In the genomic region with DNA sequence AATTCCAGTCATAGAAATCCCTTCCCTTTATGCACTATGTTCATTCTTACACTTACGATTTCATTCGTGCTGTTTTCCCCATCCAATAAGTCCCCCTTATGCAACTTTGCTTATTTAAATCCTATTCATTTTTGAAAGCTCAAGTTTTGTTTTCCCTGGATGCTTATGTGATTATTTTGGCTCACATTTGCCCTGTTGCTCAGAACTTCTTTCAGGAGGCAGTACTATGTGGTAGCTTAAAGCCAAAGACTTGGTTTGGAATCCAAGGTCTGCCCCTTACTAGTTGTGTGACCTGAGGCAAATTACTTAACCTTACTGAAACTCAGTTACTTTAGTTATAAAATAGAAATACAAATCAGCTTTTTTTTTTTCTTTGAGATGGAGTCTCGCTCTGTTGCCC, we compare ENCODE assay signal across 18 cellular contexts. TPM values are rescaled to one million over a fixed set of nuclear protein-coding genes. Genes with fewer than 3 reads are reported as not detected.
DNase-seq lines count a peak whose midpoint lies in the region; ATAC-seq and TF ChIP-seq lines count a peak whose summit lies in the region.
"Had no signal": no experiment of that assay in that cellular context is flagged by ENCODE, and none has a peak within 500 bp of the region (broad histone marks: within the 10 kb centered on the region; RNA-seq: fewer than 3 reads in every experiment).

No MANE protein-coding gene starts in this region.

- TF ChIP-seq POLR2A in Peyer's patch (IDR thresholded peaks at IDR 0.05): no peak

- H3K9me3 Mint-ChIP-seq in osteocyte (ENCODE audit: unreplicated experiment): peaks cover 8% of the 10 kb centered on the region

- H3K27me3 Mint-ChIP-seq in osteocyte (ENCODE audit: unreplicated experiment): no peaks in the 10 kb centered on the region
- H3K27me3 Mint-ChIP-seq: IgD-negative memory B cell had no signal

- no peaks in the 10 kb centered on the region for H3K4me1 ChIP-seq in aorta (ENCODE audit: control insufficient read depth in 1 of 2, insufficient read depth in 2 of 2, low read length in 2 of 2)
- no peaks in the 10 kb centered on the region for H3K4me1 ChIP-seq in Peyer's patch
- H3K4me1 ChIP-seq in mucosa of descending colon (ENCODE audit: low read depth): no peaks in the 10 kb centered on the region

- WGBS in aorta, 2 donors: 14 to 20% methylated on average over 3 of the region's 3 CpGs

- H3K27ac ChIP-seq in aorta (ENCODE audit: low read depth in 1 of 2, low read length in 2 of 2): no peak overlapping the region
- no peak overlapping the region for H3K27ac ChIP-seq in Peyer's patch
- H3K27ac ChIP-seq: C4-2B, PC-9 had no signal

- ATAC-seq in aorta (ENCODE audit: low FRiP score): peak; percentile 36
- no peak for ATAC-seq in mucosa of descending colon

- peaks cover 2% of the 10 kb centered on the region for H3K9me3 ChIP-seq in aorta (ENCODE audit: control insufficient read depth, low read length)
- H3K9me3 ChIP-seq in Peyer's patch: no peaks in the 10 kb centered on the region
- no peaks in the 10 kb centered on the region for H3K9me3 ChIP-seq in mucosa of descending colon

- TF ChIP-seq CTCF in astrocyte of the cerebellum (IDR thresholded peaks at IDR 0.05; ENCODE audit: low read depth, low read length, missing control alignments): no peak
- TF ChIP-seq CTCF in osteocyte (IDR thresholded peaks at IDR 0.05): no peak
- TF ChIP-seq CTCF in Peyer's patch (IDR thresholded peaks at IDR 0.05): no peak
- TF ChIP-seq CTCF in mucosa of descending colon (IDR thresholded peaks at IDR 0.05): no peak

- DNase-seq in astrocyte of the cerebellum (ENCODE audit: low read depth) (peak; percentile 24), dedifferentiated amniotic fluid mesenchymal stem cell (ENCODE audit: extremely low spot score) (peak; percentile 51), osteocyte (ENCODE audit: extremely low spot score, unreplicated experiment) (no peak), aorta (no peak), Peyer's patch (no peak), mucosa of descending colon (no peak), NCI-H774 (lab: John Stamatoyannopoulos, UW) (no peak)
- DNase-seq: ACHN, AML-193, DMS79, Karpas-422, NCI-H1417 treated with DMSO at 0.1 percent for 48 hours, NCI-H187 treated with DMSO at 0.1 percent for 48 hours, NCI-H2227 treated with DMSO at 0.1 percent for 48 hours, NCI-H510A treated with DMSO at 0.1 percent for 48 hours, PC-9 had no signal

- peaks cover 3% of the 10 kb centered on the region for H3K36me3 Mint-ChIP-seq in osteocyte (ENCODE audit: unreplicated experiment)

- peak overlapping the region; percentile 60 for H3K27ac Mint-ChIP-seq in osteocyte (ENCODE audit: unreplicated experiment)
- H3K27ac Mint-ChIP-seq: IgD-negative memory B cell had no signal

- H3K4me1 Mint-ChIP-seq in osteocyte (ENCODE audit: unreplicated experiment): peaks cover 6% of the 10 kb centered on the region

- H3K4me3 ChIP-seq in astrocyte of the cerebellum (ENCODE audit: low read depth, low read length): no peak overlapping the region
- H3K4me3 ChIP-seq in aorta (ENCODE audit: low read length in 2 of 2): no peak overlapping the region
- no peak overlapping the region for H3K4me3 ChIP-seq in Peyer's patch
- H3K4me3 ChIP-seq in mucosa of descending colon: no peak overlapping the region
- H3K4me3 ChIP-seq: PC-9 had no signal

- H3K4me3 Mint-ChIP-seq in osteocyte (ENCODE audit: unreplicated experiment): no peak overlapping the region
- H3K4me3 Mint-ChIP-seq: IgD-negative memory B cell had no signal

- in situ Hi-C loops in astrocyte of the cerebellum (cut with HindIII; ENCODE audit: low sequenced_read_pairs): no loop called here

- intact Hi-C loops in aorta (cut with DNase I): no loop called here
- intact Hi-C loops in mucosa of descending colon (cut with DNase I, micrococcal nuclease): no loop called here

- H3K27me3 ChIP-seq in aorta (ENCODE audit: control insufficient read depth in 1 of 2, insufficient read depth in 2 of 2, low read length in 1 of 2) (no peaks in the 10 kb centered on the region), Peyer's patch (no peaks in the 10 kb centered on the region)

- H3K36me3 ChIP-seq in aorta (ENCODE audit: control insufficient read depth in 1 of 2, insufficient read depth in 2 of 2, low read length in 1 of 2) (no peaks in the 10 kb centered on the region), Peyer's patch (no peaks in the 10 kb centered on the region), mucosa of descending colon (ENCODE audit: low read depth) (no peaks in the 10 kb centered on the region)

RNA-seq across cellular contexts. Expression of gene MOXD1, which starts 59.6 kb away (rescaled TPM):
- total RNA-seq in osteocyte (8.0 and 8.2 TPM in 2 replicates), aorta (1 to 10 TPM; 1.0 to 1.2 TPM), Peyer's patch (1 to 10 TPM in 3 of 4 donors, not detected in 1; 1.2 to 4.1 (median 3.8) TPM), mucosa of descending colon (10 to 100 TPM in 1 of 3 donors, 1 to 10 TPM in 2; 1.7 to 14.8 (median 2.4) TPM)
- polyA plus RNA-seq in aorta: under 1 TPM in 1 of 2 donors, not detected in 1; 0.25 TPM

Comparison
In these comparisons a context has a peak if more than half of its experiments do, and no peak if none do; other contexts are left out.
1. DNase-seq: peak in astrocyte of the cerebellum (single experiment) and dedifferentiated amniotic fluid mesenchymal stem cell (single experiment); none in osteocyte (single experiment), aorta (0 of 2), Peyer's patch (0 of 3), mucosa of descending colon (0 of 3) and NCI-H774 (single experiment).